ENCODE assay signal across 22 cellular contexts in genomic region chr17:60637683-60638082, GRCh38. TPM values are rescaled to one million over a fixed set of nuclear protein-coding genes. Genes with fewer than 3 reads are reported as not detected.
A peak's percentile ranks its signal among the peaks of the same experiment; 100 is the strongest.
DNase-seq lines count a peak whose midpoint lies in the region; ATAC-seq and TF ChIP-seq lines count a peak whose summit lies in the region.
"Had no signal": no experiment of that assay in that cellular context is flagged by ENCODE, and none has a peak within 500 bp of the region (broad histone marks: within the 10 kb centered on the region; RNA-seq: fewer than 3 reads in every experiment).

No MANE protein-coding gene starts in this region.

- no peak for DNase-seq in activated T-cell treated with anti-CD3 and anti-CD28 coated beads, Interleukin-2, amount 50 U/mL, for 72 hours
- DNase-seq in activated T-cell treated with anti-CD3 and anti-CD28 coated beads, Interleukin-2, amount 50 U/mL, for 1 hour: no peak
- DNase-seq in HFFc6 (no peak), superior temporal gyrus (ENCODE audit: extremely low spot score) (peak; percentile 10), NCI-H146 (lab: John Stamatoyannopoulos, UW) (no peak), DMS79 (lab: John Stamatoyannopoulos, UW) (no peak)
- DNase-seq in central memory CD8-positive, alpha-beta T cell (ENCODE audit: low spot score in 2 of 2): no peak
- DNase-seq: C1 segment of cervical spinal cord, Calu3, DND-41, Kasumi-1, NCI-H1092 treated with DMSO at 0.1 percent for 48 hours, NCI-H1436, NCI-H187 treated with DMSO at 0.1 percent for 48 hours, NCI-H446 treated with DMSO at 0.1 percent for 48 hours, NCI-H526 treated with DMSO at 0.1 percent for 48 hours, Right ventricle myocardium superior, RPMI8226 had no signal

- ATAC-seq in activated T-cell treated with anti-CD3 and anti-CD28 coated beads, Interleukin-2, amount 50 U/mL, for 72 hours (replicated peaks in 1 of 2): no peak
- no peak for ATAC-seq in central memory CD8-positive, alpha-beta T cell (replicated peaks; ENCODE audit: extremely low read depth, poor library complexity, severe bottlenecking)
- ATAC-seq in GM19463 (IDR thresholded peaks at IDR 0.05; ENCODE audit: unreplicated experiment): no peak
- ATAC-seq: A549, HepG2, K562 had no signal

- H3K4me1 Mint-ChIP-seq in activated T-cell treated with anti-CD3 and anti-CD28 coated beads, Interleukin-2, amount 50 U/mL, for 72 hours (ENCODE audit: low read depth): peaks cover 11% of the 10 kb centered on the region
- peaks cover 23% of the 10 kb centered on the region for H3K4me1 Mint-ChIP-seq in HFFc6 (ENCODE audit: low read depth)
- peaks cover 6% of the 10 kb centered on the region for H3K4me1 Mint-ChIP-seq in central memory CD8-positive, alpha-beta T cell

- no peak overlapping the region for H3K4me3 Mint-ChIP-seq in activated T-cell treated with anti-CD3 and anti-CD28 coated beads, Interleukin-2, amount 50 U/mL, for 72 hours
- no peak overlapping the region for H3K4me3 Mint-ChIP-seq in HFFc6
- no peak overlapping the region for H3K4me3 Mint-ChIP-seq in central memory CD8-positive, alpha-beta T cell

- peak overlapping the region; percentile 80 for H3K27ac Mint-ChIP-seq in activated T-cell treated with anti-CD3 and anti-CD28 coated beads, Interleukin-2, amount 50 U/mL, for 72 hours
- peak overlapping the region; percentile 34 for H3K27ac Mint-ChIP-seq in HFFc6
- peak overlapping the region; percentile 17 for H3K27ac Mint-ChIP-seq in central memory CD8-positive, alpha-beta T cell (ENCODE audit: low read depth)

- H3K36me3 Mint-ChIP-seq in activated T-cell treated with anti-CD3 and anti-CD28 coated beads, Interleukin-2, amount 50 U/mL, for 72 hours (ENCODE audit: insufficient read depth in 2 of 2): no peaks in the 10 kb centered on the region
- peaks cover 5% of the 10 kb centered on the region; the same call in 1 of the 2 replicates for H3K36me3 Mint-ChIP-seq in HFFc6 (ENCODE audit: low read depth)
- H3K36me3 Mint-ChIP-seq in central memory CD8-positive, alpha-beta T cell (ENCODE audit: insufficient read depth): peaks cover 28% of the 10 kb centered on the region

- H3K9me3 Mint-ChIP-seq in activated T-cell treated with anti-CD3 and anti-CD28 coated beads, Interleukin-2, amount 50 U/mL, for 72 hours: no peaks in the 10 kb centered on the region
- no peaks in the 10 kb centered on the region for H3K9me3 Mint-ChIP-seq in HFFc6
- no peaks in the 10 kb centered on the region for H3K9me3 Mint-ChIP-seq in central memory CD8-positive, alpha-beta T cell

- no peak for TF ChIP-seq CTCF in HFFc6 (IDR thresholded peaks at IDR 0.05)

- no peaks in the 10 kb centered on the region for H3K27me3 Mint-ChIP-seq in activated T-cell treated with anti-CD3 and anti-CD28 coated beads, Interleukin-2, amount 50 U/mL, for 72 hours (ENCODE audit: low read depth)
- H3K27me3 Mint-ChIP-seq in HFFc6 (ENCODE audit: insufficient read depth): no peaks in the 10 kb centered on the region
- no peaks in the 10 kb centered on the region for H3K27me3 Mint-ChIP-seq in central memory CD8-positive, alpha-beta T cell

RNA-seq across cellular contexts. Expression of gene PPM1D, which starts 37.7 kb away (rescaled TPM):
- 10 to 100 TPM; 13.1 to 20.0 TPM for total RNA-seq in activated T-cell treated with anti-CD3 and anti-CD28 coated beads, Interleukin-2, amount 50 U/mL, for 72 hours
- total RNA-seq in HFFc6 (2021; fragmentation: NEBNext Ultra II Directional; extraction: Animal tissue kit (Norgen Biotek cat#: 25700)): 10 to 100 TPM; 13.3 to 14.2 (median 13.5) TPM

RNA-seq across cellular contexts. Expression of gene BCAS3, which starts 40.0 kb away (rescaled TPM):
- total RNA-seq in activated T-cell treated with anti-CD3 and anti-CD28 coated beads, Interleukin-2, amount 50 U/mL, for 72 hours: 10 to 100 TPM; 28.0 to 33.4 TPM
- total RNA-seq in HFFc6 (2021; fragmentation: NEBNext Ultra II Directional; extraction: Animal tissue kit (Norgen Biotek cat#: 25700)): 10 to 100 TPM in 5 of 6 experiments, 1 to 10 TPM in 1; 9.8 to 13.8 (median 12.0) TPM

Comparison
In these comparisons a context has a peak if more than half of its experiments do, and no peak if none do; other contexts are left out.
1. H3K27ac Mint-ChIP-seq: peak in every context shown above with its lines; median percentile 80 in activated T-cell treated with anti-CD3 and anti-CD28 coated beads, Interleukin-2, amount 50 U/mL, for 72 hours; 34 in HFFc6; 17 in central memory CD8-positive, alpha-beta T cell.